27 cellular contexts compared by ENCODE assay signal in genomic region chr7:67662804-67663203, GRCh38.
"Had no signal": no experiment of that assay in that cellular context is flagged by ENCODE, and none has a peak within 500 bp of the region (broad histone marks: within the 10 kb centered on the region; RNA-seq: fewer than 3 reads in every experiment).

No MANE protein-coding gene starts in this region.

- H3K4me2 ChIP-seq: hepatocyte, neural progenitor cell had no signal

- H3K9me3 ChIP-seq: prostate gland, testis had no signal

- ATAC-seq: esophagus mucosa; gastroesophageal sphincter; heart left ventricle; left lung; naive thymus-derived CD4-positive, alpha-beta T cell; stimulated activated memory B cell treated with anti-CD40 and anti-IgM and Interleukin-4, amounts not matched to agents 10 μg/mL and 1 μg/mL and 100 μg/mL, for 72 hours; stimulated activated naive CD8-positive, alpha-beta T cell treated with anti-CD3 and anti-CD28 coated beads, Interleukin-15, Interleukin-2, amounts not matched to agents 100 U/mL and 50 U/mL, for 24 hours had no signal

- H3K4me1 Mint-ChIP-seq: naive thymus-derived CD4-positive, alpha-beta T cell; neural progenitor cell; stimulated activated memory B cell treated with anti-CD40 and anti-IgM and Interleukin-4, amounts not matched to agents 10 μg/mL and 1 μg/mL and 100 μg/mL, for 72 hours had no signal

- H3K27me3 ChIP-seq: gastroesophageal sphincter, hepatocyte, left lung, neural progenitor cell, right atrium auricular region, sigmoid colon, testis, tibial artery had no signal

- H3K36me3 Mint-ChIP-seq: naive thymus-derived CD4-positive, alpha-beta T cell; neural progenitor cell; stimulated activated memory B cell treated with anti-CD40 and anti-IgM and Interleukin-4, amounts not matched to agents 10 μg/mL and 1 μg/mL and 100 μg/mL, for 72 hours; type B pancreatic cell had no signal

- H3K36me3 ChIP-seq: gastroesophageal sphincter, heart left ventricle, left lung, neural progenitor cell, prostate gland, right atrium auricular region, sigmoid colon, tibial artery had no signal

- FAIRE-seq: colon, kidney had no signal

- H3K27ac ChIP-seq: dorsolateral prefrontal cortex, epithelial cell of prostate, gastroesophageal sphincter, heart left ventricle, hepatocyte, left lung, neural progenitor cell, prostate gland, right atrium auricular region, sigmoid colon, testis, tibial artery had no signal

- DNase-seq: dorsolateral prefrontal cortex; effector CD4-positive, alpha-beta T cell; foreskin fibroblast; heart left ventricle; kidney; left lung; mesenchymal stem cell; midbrain; naive thymus-derived CD4-positive, alpha-beta T cell; nucleus accumbens; sigmoid colon; stimulated activated CD4-positive, alpha-beta T cell treated with anti-CD3 and anti-CD28 coated beads, Interleukin-4, amount 100 ng/mL, for 4 hours; stimulated activated naive CD8-positive, alpha-beta T cell treated with anti-CD3 and anti-CD28 coated beads, Interleukin-15, Interleukin-2, amounts not matched to agents 100 U/mL and 50 U/mL, for 24 hours; substantia nigra; testis; tibial artery had no signal

- H2AFZ ChIP-seq: hepatocyte, neural progenitor cell had no signal

- H3K9ac ChIP-seq: neural progenitor cell had no signal

- H3K27me3 Mint-ChIP-seq: stimulated activated memory B cell treated with anti-CD40 and anti-IgM and Interleukin-4, amounts not matched to agents 10 μg/mL and 1 μg/mL and 100 μg/mL, for 72 hours had no signal

- H3K4me1 ChIP-seq: gastroesophageal sphincter, heart left ventricle, left lung, neural progenitor cell, prostate gland, right atrium auricular region, sigmoid colon, testis, tibial artery had no signal

- H3K79me2 ChIP-seq: hepatocyte had no signal

- H3K27ac Mint-ChIP-seq: naive thymus-derived CD4-positive, alpha-beta T cell; nephron; neural progenitor cell; stimulated activated memory B cell treated with anti-CD40 and anti-IgM and Interleukin-4, amounts not matched to agents 10 μg/mL and 1 μg/mL and 100 μg/mL, for 72 hours; type B pancreatic cell had no signal

- H3K4me3 ChIP-seq: dorsolateral prefrontal cortex, gastroesophageal sphincter, heart left ventricle, hepatocyte, left lung, neural progenitor cell, prostate gland, right atrium auricular region, sigmoid colon, testis, tibial artery had no signal

- H3K4me3 Mint-ChIP-seq: naive thymus-derived CD4-positive, alpha-beta T cell; nephron; neural progenitor cell; stimulated activated memory B cell treated with anti-CD40 and anti-IgM and Interleukin-4, amounts not matched to agents 10 μg/mL and 1 μg/mL and 100 μg/mL, for 72 hours; type B pancreatic cell had no signal
